8 cellular contexts compared by ENCODE assay signal in the genomic region with DNA sequence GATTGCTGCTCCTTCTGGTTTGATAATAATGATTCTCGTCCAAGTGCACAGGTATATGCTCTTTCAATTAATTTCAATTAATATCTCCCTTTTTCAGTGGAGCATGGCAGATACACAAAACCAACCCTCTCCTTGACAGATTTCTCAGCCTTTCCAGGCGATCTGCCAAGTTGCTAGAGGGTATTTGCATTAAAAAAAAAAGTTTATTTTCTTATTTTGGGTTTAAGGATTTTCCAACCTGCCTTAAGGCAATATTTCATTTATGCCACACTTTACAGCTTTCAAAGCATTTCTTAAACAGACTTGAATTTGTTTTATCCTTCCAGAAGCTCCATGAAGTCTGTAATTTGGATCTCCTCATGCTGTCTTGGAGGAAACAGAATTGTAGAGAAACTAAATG. TPM values are rescaled to one million over a fixed set of nuclear protein-coding genes. Genes with fewer than 3 reads are reported as not detected.
DNase-seq lines count a peak whose midpoint lies in the region; ATAC-seq, FAIRE-seq and TF ChIP-seq lines count a peak whose summit lies in the region.

No MANE protein-coding gene starts in this region.

- H3K27ac ChIP-seq in heart right ventricle (peak overlapping the region in 9 of 10 donors; percentile 90 to 98 (median 95)), right lobe of liver (peak overlapping the region; percentile 91 to 96 (median 93)), upper lobe of right lung (peak overlapping the region; percentile 94)

- H3K36me3 Mint-ChIP-seq in activated naive CD8-positive, alpha-beta T cell treated with anti-CD3 and anti-CD28 coated beads, Interleukin-2, amount 10 ng/mL, durations not matched to agents 7 days and 5 days, result peaks cover 47% of the 10 kb centered on the region

- H3K9me3 ChIP-seq in heart right ventricle (peaks cover 0 to 7% (median 0%) of the 10 kb centered on the region in 11 donors), right lobe of liver (no peaks in the 10 kb centered on the region), upper lobe of right lung (no peaks in the 10 kb centered on the region)

- H3K9me3 Mint-ChIP-seq in activated naive CD8-positive, alpha-beta T cell treated with anti-CD3 and anti-CD28 coated beads, Interleukin-2, amount 10 ng/mL, durations not matched to agents 7 days and 5 days, result no peaks in the 10 kb centered on the region

- ATAC-seq in heart right ventricle, result no peak
- no peak for ATAC-seq in Right ventricle myocardium inferior
- no peak for ATAC-seq in activated naive CD8-positive, alpha-beta T cell treated with anti-CD3 and anti-CD28 coated beads, Interleukin-2, amount 10 ng/mL, durations not matched to agents 7 days and 5 days (ENCODE audit: low read depth)
- ATAC-seq in right lobe of liver, result no peak
- no peak for ATAC-seq in upper lobe of right lung

- peak overlapping the region; percentile 95 for H3K27ac Mint-ChIP-seq in activated naive CD8-positive, alpha-beta T cell treated with anti-CD3 and anti-CD28 coated beads, Interleukin-2, amount 10 ng/mL, durations not matched to agents 7 days and 5 days

- DNase-seq in heart right ventricle (no peak), Right ventricle myocardium inferior (ENCODE audit: missing footprints) (no peak), right lobe of liver (no peak), upper lobe of right lung (no peak), NCI-H1694 (lab: John Stamatoyannopoulos, UW) (no peak), globus pallidus (ENCODE audit: low spot score) (no peak), H54 (ENCODE audit: insufficient read length, low spot score) (no peak)
- DNase-seq in activated naive CD8-positive, alpha-beta T cell treated with anti-CD3 and anti-CD28 coated beads, Interleukin-2, amount 10 ng/mL, durations not matched to agents 7 days and 5 days, result no peak

- POLR2A ChIA-PET in activated naive CD8-positive, alpha-beta T cell treated with anti-CD3 and anti-CD28 coated beads, Interleukin-2, amount 10 ng/mL, durations not matched to agents 7 days and 5 days (lab: Charles Lee), result interaction anchor here (0.7 to 3.0 kb wide), 9 partner anchors 12 to 250 kb away, joined by 3 to 23 read pairs (median 4); partner anchors contain the start of gene GPR68

- H3K4me1 ChIP-seq in heart right ventricle (peaks cover 14 to 60% (median 55%) of the 10 kb centered on the region in 9 donors), right lobe of liver (peaks cover 0 to 29% (median 8%) of the 10 kb centered on the region in 4 donors), upper lobe of right lung (peaks cover 29% of the 10 kb centered on the region)

- intact Hi-C loops in heart right ventricle (cut with DNase I), result loop anchor here in 2 of 10 donors (1.0 to 5.0 kb wide), 2 partner anchors 41 to 46 kb away; no protein-coding TSS in a partner anchor
- intact Hi-C loops in Right ventricle myocardium inferior (cut with DNase I), result loop anchor here (2.0 kb wide), 1 partner anchor 55 kb away; the partner anchor contains the start of gene RPS6KA5
- intact Hi-C loops in right lobe of liver (cut with DNase I), result no loop called here
- intact Hi-C loops in upper lobe of right lung (cut with DNase I), result no loop called here

- H3K36me3 ChIP-seq in heart right ventricle (peaks cover 0 to 22% (median 5%) of the 10 kb centered on the region in 9 donors), right lobe of liver (peaks cover 0 to 5% (median 0%) of the 10 kb centered on the region in 4 donors), upper lobe of right lung (no peaks in the 10 kb centered on the region)

- FAIRE-seq in H54 (lab: Jason Lieb, UNC), result no peak

- H3K27me3 ChIP-seq in heart right ventricle, result no peaks in the 10 kb centered on the region
- H3K27me3 ChIP-seq in right lobe of liver, result no peaks in the 10 kb centered on the region
- H3K27me3 ChIP-seq in upper lobe of right lung, result no peaks in the 10 kb centered on the region

- H3K27me3 Mint-ChIP-seq in activated naive CD8-positive, alpha-beta T cell treated with anti-CD3 and anti-CD28 coated beads, Interleukin-2, amount 10 ng/mL, durations not matched to agents 7 days and 5 days, result no peaks in the 10 kb centered on the region

- H3K4me3 Mint-ChIP-seq in activated naive CD8-positive, alpha-beta T cell treated with anti-CD3 and anti-CD28 coated beads, Interleukin-2, amount 10 ng/mL, durations not matched to agents 7 days and 5 days, result peak overlapping the region; percentile 96

- WGBS in heart right ventricle, 2 donors, result 74 to 77% methylated on average over 2 of the region's 2 CpGs
- 79% methylated on average over 2 of the region's 2 CpGs for WGBS in right lobe of liver (ENCODE audit: insufficient coverage, low coverage, low lambda C conversion rate, missing lambda C conversion rate)

- H3K4me3 ChIP-seq in heart right ventricle (peak overlapping the region; percentile 59 to 82 (median 72)), right lobe of liver (peak overlapping the region in 2 of 3 donors; percentile 45 to 80), upper lobe of right lung (peak overlapping the region; percentile 54)

- no peak for TF ChIP-seq POLR2A in right lobe of liver (IDR thresholded peaks at IDR 0.05)
- no peak for TF ChIP-seq POLR2A in H54 (IDR thresholded peaks at IDR 0.05; ENCODE audit: low read depth, low read length)

- TF ChIP-seq CTCF in heart right ventricle (IDR thresholded peaks at IDR 0.05) (no peak), right lobe of liver (IDR thresholded peaks at IDR 0.05) (no peak), upper lobe of right lung (IDR thresholded peaks at IDR 0.05) (no peak)

- H3K4me1 Mint-ChIP-seq in activated naive CD8-positive, alpha-beta T cell treated with anti-CD3 and anti-CD28 coated beads, Interleukin-2, amount 10 ng/mL, durations not matched to agents 7 days and 5 days, result peaks cover 61% of the 10 kb centered on the region

RNA-seq across cellular contexts. Expression of gene DGLUCY, which starts 2.1 kb away (rescaled TPM):
- total RNA-seq in heart right ventricle (100 to 1,000 TPM; 124 to 270 (median 208) TPM), Right ventricle myocardium inferior (202 TPM), right lobe of liver (10 to 100 TPM; 26.7 to 55.6 (median 39.8) TPM), upper lobe of right lung (77.6 TPM)
- 100 to 1,000 TPM in 1 of 2 donors, 10 to 100 TPM in 1; 43.5 to 184 TPM for polyA plus RNA-seq in heart right ventricle
- 100 to 1,000 TPM; 135 to 136 TPM for total RNA-seq in activated naive CD8-positive, alpha-beta T cell treated with anti-CD3 and anti-CD28 coated beads, Interleukin-2, amount 10 ng/mL, durations not matched to agents 7 days and 5 days

RNA-seq across cellular contexts. Expression of gene RPS6KA5, which starts 55.5 kb away (rescaled TPM):
- total RNA-seq in heart right ventricle (10 to 100 TPM in 4 of 10 donors, 1 to 10 TPM in 6; 7.3 to 22.5 (median 9.4) TPM), Right ventricle myocardium inferior (10.6 TPM), right lobe of liver (1 to 10 TPM in 5 of 6 experiments, under 1 TPM in 1; 0.31 to 3.5 (median 1.7) TPM), upper lobe of right lung (8.0 TPM)
- polyA plus RNA-seq in heart right ventricle, result under 1 TPM; 0.84 to 0.95 TPM
- total RNA-seq in activated naive CD8-positive, alpha-beta T cell treated with anti-CD3 and anti-CD28 coated beads, Interleukin-2, amount 10 ng/mL, durations not matched to agents 7 days and 5 days, result 10 to 100 TPM; 45.3 to 48.1 TPM
